In the genomic region with DNA sequence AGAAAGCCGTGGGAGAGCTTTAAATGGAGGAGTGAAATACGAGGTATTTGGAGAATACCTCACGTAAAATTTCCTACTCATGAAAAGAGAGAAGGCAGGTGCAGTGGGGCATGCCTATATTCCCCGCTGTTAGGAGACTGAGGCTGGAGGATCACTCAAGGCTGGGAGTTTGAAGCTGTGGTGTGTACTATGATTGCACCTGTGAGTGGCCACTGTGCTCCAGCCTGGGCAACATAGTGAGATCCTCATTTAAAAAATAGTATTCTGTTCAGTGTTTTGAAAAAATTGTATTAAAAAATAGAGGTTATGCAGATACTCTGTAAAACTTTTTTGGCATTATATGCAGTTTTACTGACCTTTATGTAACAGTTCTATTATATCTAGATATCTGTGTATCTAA, we compare ENCODE assay signal across 24 cellular contexts.
"Had no signal": no experiment of that assay in that cellular context is flagged by ENCODE, and none has a peak within 500 bp of the region (broad histone marks: within the 10 kb centered on the region; RNA-seq: fewer than 3 reads in every experiment).

No MANE protein-coding gene starts in this region.

- H3K4me3 ChIP-seq: colonic mucosa, gastrocnemius medialis, hepatocyte, lung, smooth muscle cell, stomach, thyroid gland had no signal

- ATAC-seq: naive thymus-derived CD8-positive, alpha-beta T cell had no signal

- H3K4me1 ChIP-seq: colonic mucosa had no signal

- H3K9me3 Mint-ChIP-seq: dendritic cell treated with granulocyte-macrophage colony-stimulating factor and Interleukin-4, amounts not matched to agents 40 ng/mL and 50 ng/mL, for 4 days; endodermal cell; naive thymus-derived CD8-positive, alpha-beta T cell; nephron progenitor cell had no signal

- H3K27ac ChIP-seq: colonic mucosa, epithelial cell of prostate, gastrocnemius medialis, hepatocyte, parathyroid adenoma, stomach had no signal

- H3K9ac ChIP-seq: parathyroid adenoma had no signal

- H3K9me3 ChIP-seq: colonic mucosa, gastrocnemius medialis, stomach, thyroid gland had no signal

- H2AFZ ChIP-seq: hepatocyte, parathyroid adenoma had no signal

- H3K4me2 ChIP-seq: hepatocyte, smooth muscle cell had no signal

- H3K27me3 ChIP-seq: colonic mucosa, gastrocnemius medialis, hepatocyte, stomach, thyroid gland had no signal

- DNase-seq: colonic mucosa; effector CD8-positive, alpha-beta T cell; foreskin fibroblast; gastrocnemius medialis; midbrain; naive thymus-derived CD8-positive, alpha-beta T cell; nephron progenitor cell; stimulated activated CD4-positive, alpha-beta T cell treated with anti-CD3 and anti-CD28 coated beads, Interleukin-12 subunit alpha, Interleukin-12 subunit beta, amount 100 ng/mL, for 4 hours; stimulated activated CD4-positive, alpha-beta T cell treated with anti-CD3 and anti-CD28 coated beads, Interleukin-1b, Interleukin-23, amount 100 ng/mL, for 48 hours; stimulated activated CD4-positive, alpha-beta T cell treated with anti-CD3 and anti-CD28 coated beads, Interleukin-4, amount 100 ng/mL, for 1 hour; stimulated activated CD8-positive, alpha-beta memory T cell treated with anti-CD3 and anti-CD28 coated beads, Interleukin-4, amount 100 ng/mL, for 48 hours; stimulated activated naive CD4-positive, alpha-beta T cell treated with Interleukin-2 at 50 U/mL for 16 hours; stomach; trophoblast cell had no signal

- H3K36me3 ChIP-seq: colonic mucosa, gastrocnemius medialis, stomach, thyroid gland had no signal

- FAIRE-seq: kidney had no signal

- H3K27ac Mint-ChIP-seq: endodermal cell, nephron progenitor cell had no signal

- H3K27me3 Mint-ChIP-seq: dendritic cell treated with granulocyte-macrophage colony-stimulating factor and Interleukin-4, amounts not matched to agents 40 ng/mL and 50 ng/mL, for 4 days; naive thymus-derived CD8-positive, alpha-beta T cell; progenitor cell of endocrine pancreas had no signal

- H3K4me3 Mint-ChIP-seq: dendritic cell treated with granulocyte-macrophage colony-stimulating factor and Interleukin-4, amounts not matched to agents 40 ng/mL and 50 ng/mL, for 4 days; endodermal cell; naive thymus-derived CD8-positive, alpha-beta T cell; nephron progenitor cell had no signal
